11 cellular contexts compared by ENCODE assay signal in genomic region chr17:46045639-46046038, GRCh38. TPM values are rescaled to one million over a fixed set of nuclear protein-coding genes. Genes with fewer than 3 reads are reported as not detected.
DNase-seq lines count a peak whose midpoint lies in the region; ATAC-seq and TF ChIP-seq lines count a peak whose summit lies in the region.
"Had no signal": no experiment of that assay in that cellular context is flagged by ENCODE, and none has a peak within 500 bp of the region (broad histone marks: within the 10 kb centered on the region; RNA-seq: fewer than 3 reads in every experiment).

No MANE protein-coding gene starts in this region.

- no peak overlapping the region for H3K4me3 ChIP-seq in stomach

- H3K9me3 Mint-ChIP-seq in activated T-cell treated with anti-CD3 and anti-CD28 coated beads, Interleukin-2, amount 50 U/mL, for 72 hours: no peaks in the 10 kb centered on the region
- H3K9me3 Mint-ChIP-seq in WTC11: no peaks in the 10 kb centered on the region
- no peaks in the 10 kb centered on the region for H3K9me3 Mint-ChIP-seq in immature natural killer cell
- H3K9me3 Mint-ChIP-seq: dendritic cell treated with granulocyte-macrophage colony-stimulating factor and Interleukin-4, amounts not matched to agents 40 ng/mL and 50 ng/mL, for 4 days had no signal

- no peak for TF ChIP-seq CTCF in WTC11 (IDR thresholded peaks at IDR 0.05)
- no peak for TF ChIP-seq CTCF in stomach (IDR thresholded peaks at IDR 0.05)

- peak; percentile 32 to 94 for ATAC-seq in activated T-cell treated with anti-CD3 and anti-CD28 coated beads, Interleukin-2, amount 50 U/mL, for 72 hours (replicated peaks in 1 of 2)
- ATAC-seq in WTC11: no peak
- ATAC-seq in GM21619 (IDR thresholded peaks at IDR 0.05; ENCODE audit: unreplicated experiment): no peak

- DNase-seq in activated T-cell treated with anti-CD3 and anti-CD28 coated beads, Interleukin-2, amount 50 U/mL, for 72 hours: no peak
- DNase-seq in activated T-cell treated with anti-CD3 and anti-CD28 coated beads, Interleukin-2, amount 50 U/mL, for 1 hour: no peak
- DNase-seq in WTC11 (ENCODE audit: low spot score) (no peak), immature natural killer cell (no peak), stomach (no peak), SHP77 (lab: John Stamatoyannopoulos, UW) (no peak), iPS-NIHi7 (ENCODE audit: extremely low spot score) (no peak)
- DNase-seq: NCI-H82 had no signal

- peaks cover 23 to 57% (median 35%) of the 10 kb centered on the region in 4 donors for H3K4me1 ChIP-seq in stomach

- peaks cover 10% of the 10 kb centered on the region for H3K4me1 Mint-ChIP-seq in activated T-cell treated with anti-CD3 and anti-CD28 coated beads, Interleukin-2, amount 50 U/mL, for 72 hours (ENCODE audit: low read depth)
- H3K4me1 Mint-ChIP-seq in WTC11: peaks cover 11% of the 10 kb centered on the region
- H3K4me1 Mint-ChIP-seq in immature natural killer cell: peaks cover 4 to 26% of the 10 kb centered on the region in 2 donors

- peak overlapping the region; percentile 12 for H3K27ac Mint-ChIP-seq in activated T-cell treated with anti-CD3 and anti-CD28 coated beads, Interleukin-2, amount 50 U/mL, for 72 hours
- H3K27ac Mint-ChIP-seq in WTC11 (peak overlapping the region; percentile 28; the same call in 1 of the 2 replicates), immature natural killer cell (peak overlapping the region; percentile 15 to 77 (median 57))
- H3K27ac Mint-ChIP-seq: dendritic cell treated with granulocyte-macrophage colony-stimulating factor and Interleukin-4, amounts not matched to agents 40 ng/mL and 50 ng/mL, for 4 days had no signal

- no peak for TF ChIP-seq POLR2A in stomach (IDR thresholded peaks at IDR 0.05)

- CTCF ChIA-PET in WTC11 (lab: Charles Lee): interaction anchor here (0.8 to 2.6 kb wide), 8 partner anchors 8 to 167 kb away, joined by 3 to 40 read pairs (median 11); no protein-coding TSS in a partner anchor

- no peak for TF ChIP-seq EP300 in stomach (IDR thresholded peaks at IDR 0.05)

- POLR2A ChIA-PET in WTC11 (lab: Charles Lee): interaction anchor here (0.5 to 0.7 kb wide), 3 partner anchors 14 to 1599 kb away, joined by 4 to 7 read pairs (median 5); no protein-coding TSS in a partner anchor

- H3K4me3 Mint-ChIP-seq in activated T-cell treated with anti-CD3 and anti-CD28 coated beads, Interleukin-2, amount 50 U/mL, for 72 hours: no peak overlapping the region
- H3K4me3 Mint-ChIP-seq in WTC11 (no peak overlapping the region), immature natural killer cell (no peak overlapping the region)
- H3K4me3 Mint-ChIP-seq: dendritic cell treated with granulocyte-macrophage colony-stimulating factor and Interleukin-4, amounts not matched to agents 40 ng/mL and 50 ng/mL, for 4 days had no signal

- peak overlapping the region in 3 of 5 donors; percentile 33 to 47 (median 42) for H3K27ac ChIP-seq in stomach
- H3K27ac ChIP-seq: KMS-11 had no signal

- H3K9me3 ChIP-seq in stomach: no peaks in the 10 kb centered on the region

- H3K36me3 ChIP-seq in stomach: peaks cover 22 to 64% (median 58%) of the 10 kb centered on the region in 4 donors

- intact Hi-C loops in stomach (cut with DNase I; ENCODE audit: low total_unique reads): no loop called here

- H3K27me3 ChIP-seq in stomach: no peaks in the 10 kb centered on the region

- 69 to 87% (median 80%) methylated on average over 3 of the region's 3 CpGs for WGBS in stomach, 5 donors

- no peaks in the 10 kb centered on the region for H3K27me3 Mint-ChIP-seq in activated T-cell treated with anti-CD3 and anti-CD28 coated beads, Interleukin-2, amount 50 U/mL, for 72 hours (ENCODE audit: low read depth)
- no peaks in the 10 kb centered on the region for H3K27me3 Mint-ChIP-seq in WTC11 (ENCODE audit: low read depth)
- peaks cover 0 to 4% (median 0%) of the 10 kb centered on the region in 3 donors for H3K27me3 Mint-ChIP-seq in immature natural killer cell (ENCODE audit: low read depth in 3 of 3)
- H3K27me3 Mint-ChIP-seq: dendritic cell treated with granulocyte-macrophage colony-stimulating factor and Interleukin-4, amounts not matched to agents 40 ng/mL and 50 ng/mL, for 4 days had no signal

- peaks cover 14 to 30% of the 10 kb centered on the region in 2 donors for H3K36me3 Mint-ChIP-seq in activated T-cell treated with anti-CD3 and anti-CD28 coated beads, Interleukin-2, amount 50 U/mL, for 72 hours (ENCODE audit: insufficient read depth in 2 of 2)
- H3K36me3 Mint-ChIP-seq in WTC11 (peaks cover 56% of the 10 kb centered on the region), immature natural killer cell (peaks cover 11 to 35% (median 19%) of the 10 kb centered on the region in 3 donors)

TF ChIP-seq in WTC11, 78 proteins besides CTCF, POLR2A, EP300 and RAD21:
- TF ChIP-seq KAT7 (CRISPR knock-in tag; IDR thresholded peaks at IDR 0.05; ENCODE audit: borderline replicate concordance) (no peak), GTF2I (CRISPR knock-in tag; conservative IDR thresholded peaks at IDR 0.05) (no peak), ZNF512 (CRISPR knock-in tag; IDR thresholded peaks at IDR 0.05; ENCODE audit: borderline replicate concordance) (no peak)
- TF ChIP-seq, protein P1, sequence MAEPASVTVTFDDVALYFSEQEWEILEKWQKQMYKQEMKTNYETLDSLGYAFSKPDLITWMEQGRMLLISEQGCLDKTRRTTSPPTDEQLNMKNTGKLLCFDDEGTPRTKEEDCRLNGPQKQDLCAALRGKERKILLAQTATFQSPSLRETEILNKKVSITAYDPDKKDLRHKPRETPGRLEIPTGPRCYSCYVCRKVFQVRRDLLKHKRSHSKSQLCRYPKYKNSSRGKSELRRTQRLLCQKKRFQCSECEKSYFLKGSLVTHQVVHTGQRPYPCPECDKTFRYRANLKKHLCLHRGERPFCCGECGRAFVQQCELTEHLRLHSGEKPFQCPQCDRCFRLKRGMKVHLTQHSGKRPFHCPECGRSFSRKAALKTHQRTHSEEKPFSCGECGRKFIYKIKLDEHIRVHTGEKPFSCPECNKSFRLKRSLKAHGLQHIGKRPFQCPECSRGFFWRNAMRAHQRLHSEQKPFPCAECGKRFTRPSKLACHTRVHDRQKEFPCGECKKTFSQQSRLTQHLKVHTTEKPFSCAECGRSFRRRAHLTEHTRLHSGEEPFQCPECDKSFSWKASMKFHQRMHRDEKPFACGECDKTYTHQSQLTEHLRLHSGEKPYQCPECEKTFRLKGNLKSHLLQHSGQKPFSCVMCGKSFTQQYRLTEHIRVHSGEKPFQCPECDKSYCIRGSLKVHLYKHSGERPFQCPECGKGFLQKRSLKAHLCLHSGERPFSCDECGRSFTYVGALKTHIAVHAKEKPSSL (CRISPR knock-in tag; conservative IDR thresholded peaks at IDR 0.05): no peak

RNA-seq across cellular contexts. Expression of gene STH, which starts 46.6 kb away (rescaled TPM):
- not detected for total RNA-seq in activated T-cell treated with anti-CD3 and anti-CD28 coated beads, Interleukin-2, amount 50 U/mL, for 72 hours
- not detected in 3 replicates for total RNA-seq in WTC11 (2021)
- not detected for polyA plus RNA-seq in immature natural killer cell
- total RNA-seq in stomach: not detected
- not detected for polyA plus RNA-seq in stomach

Comparison
In these comparisons a context has a peak if more than half of its experiments do, and no peak if none do; other contexts are left out.
1. ATAC-seq: peak in activated T-cell treated with anti-CD3 and anti-CD28 coated beads, Interleukin-2, amount 50 U/mL, for 72 hours (2 of 2); none in WTC11 (single experiment) and GM21619 (single experiment).
2. Peak in every context shown above with its lines, with median percentiles within 50 percentile points of each other: H3K27ac Mint-ChIP-seq.